ENCODE assay signal across 20 cellular contexts in genomic region chr15:93477721-93478120, GRCh38.
DNase-seq lines count a peak whose midpoint lies in the region; ATAC-seq, FAIRE-seq and TF ChIP-seq lines count a peak whose summit lies in the region.
"Had no signal": no experiment of that assay in that cellular context is flagged by ENCODE, and none has a peak within 500 bp of the region (broad histone marks: within the 10 kb centered on the region; RNA-seq: fewer than 3 reads in every experiment).

No MANE protein-coding gene starts in this region.

- 0 out of 2 replicates have a peak overlapping the region, but pooled peaks have one; percentile 55 for H2AK5ac ChIP-seq in H1 (ENCODE audit: low read depth, low read length)

- H3K36me3 ChIP-seq in HUES6 (ENCODE audit: control insufficient read depth, insufficient read depth, low read length) (no peaks in the 10 kb centered on the region), H1 (ENCODE audit: control insufficient read depth in 2 of 4, insufficient read depth in 4 of 4, low read length in 3 of 4) (no peaks in the 10 kb centered on the region), SJCRH30 (no peaks in the 10 kb centered on the region)
- H3K36me3 ChIP-seq: BLaER1 treated with 17β-estradiol and CSF1 and Interleukin-3, amounts not matched to agents 10 nM and 100 nM; SJSA1 had no signal

- H2BK120ac ChIP-seq in H1 (replicated peaks; ENCODE audit: low read depth, low read length) = peak overlapping the region; percentile 67

- TF ChIP-seq CTCF in H1 (IDR thresholded peaks at IDR 0.05; ENCODE audit: control extremely low read depth in 1 of 3, insufficient read depth in 1 of 3, low read depth in 1 of 3, low read length in 3 of 3) = peak in 1 of 3 experiments; percentile 9; a peak in 1 of 4 replicates

- H3K9me3 ChIP-seq in HUES6 (ENCODE audit: control insufficient read depth, insufficient read depth, low read depth, low read length) (peaks cover 6% of the 10 kb centered on the region; the same call in 1 of the 2 replicates), H1 (ENCODE audit: insufficient read depth in 2 of 2, low read depth in 1 of 2, low read length in 1 of 2) (peaks cover 0 to 6% of the 10 kb centered on the region in 2 experiments; a peak in 2 of 4 replicates), right cardiac atrium (ENCODE audit: control insufficient read depth, low read length) (no peaks in the 10 kb centered on the region), SJCRH30 (replicated peaks) (no peaks in the 10 kb centered on the region; the same call in 1 of the 2 replicates)
- H3K9me3 ChIP-seq: BLaER1 treated with 17β-estradiol and CSF1 and Interleukin-3, amounts not matched to agents 10 nM and 100 nM; SJSA1 had no signal

- peaks cover 5% of the 10 kb centered on the region; the same call in 1 of the 2 replicates for H3K27me3 ChIP-seq in HUES6 (ENCODE audit: control insufficient read depth, insufficient read depth, low read length)
- H3K27me3 ChIP-seq in H1 (replicated peaks in 1 of 4; ENCODE audit: control insufficient read depth in 3 of 4, extremely low read depth in 1 of 4, insufficient read depth in 3 of 4, low read length in 3 of 4) = no peaks in the 10 kb centered on the region; a peak in 1 of 7 replicates
- H3K27me3 ChIP-seq in right cardiac atrium (ENCODE audit: control insufficient read depth, insufficient read depth) = no peaks in the 10 kb centered on the region
- no peaks in the 10 kb centered on the region for H3K27me3 ChIP-seq in SJCRH30
- H3K27me3 ChIP-seq: BLaER1 treated with 17β-estradiol and CSF1 and Interleukin-3, amounts not matched to agents 10 nM and 100 nM; SJSA1 had no signal

- POLR2A ChIA-PET in H1 (lab: Charles Lee; ENCODE audit: partially characterized antibody) = interaction anchor here (0.6 to 1.3 kb wide), 5 partner anchors 12 to 866 kb away, joined by 3 to 5 read pairs (median 3); no protein-coding TSS in a partner anchor

- no peak overlapping the region for H4K8ac ChIP-seq in H1 (ENCODE audit: extremely low read depth, insufficient read depth, low read length)

- peaks cover 32% of the 10 kb centered on the region for H3K4me1 ChIP-seq in HUES6 (ENCODE audit: control insufficient read depth, insufficient read depth, low read length)
- peaks cover 3 to 18% (median 9%) of the 10 kb centered on the region in 4 experiments; a peak in 6 of 7 replicates for H3K4me1 ChIP-seq in H1 (replicated peaks in 1 of 4; ENCODE audit: control insufficient read depth in 3 of 4, insufficient read depth in 4 of 4, low read length in 3 of 4)
- no peaks in the 10 kb centered on the region for H3K4me1 ChIP-seq in right cardiac atrium (ENCODE audit: control insufficient read depth, insufficient read depth, low read length)
- peaks cover 13% of the 10 kb centered on the region for H3K4me1 ChIP-seq in SJCRH30
- H3K4me1 ChIP-seq: BLaER1 treated with 17β-estradiol and CSF1 and Interleukin-3, amounts not matched to agents 10 nM and 100 nM; SJSA1 had no signal

- CTCF ChIA-PET in H1 (lab: Charles Lee; ENCODE audit: partially characterized antibody) = interaction anchor here (0.7 kb wide), 1 partner anchor 95 kb away, joined by 3 read pairs; no protein-coding TSS in a partner anchor

- H2BK12ac ChIP-seq in H1 (ENCODE audit: low read depth, low read length) = 0 out of 2 replicates have a peak overlapping the region, but pooled peaks have one; percentile 98

- peak overlapping the region; percentile 73 for H2BK20ac ChIP-seq in H1 (ENCODE audit: low read length)

- H3K4me2 ChIP-seq in H1 (ENCODE audit: insufficient read depth in 1 of 2, low read depth in 2 of 2, low read length in 2 of 2) = peak overlapping the region; percentile 5 to 17; a peak in 3 of 4 replicates
- H3K4me2 ChIP-seq: BLaER1 treated with 17β-estradiol and CSF1 and Interleukin-3, amounts not matched to agents 10 nM and 100 nM had no signal

- no peaks in the 10 kb centered on the region for H3K23me2 ChIP-seq in H1 (ENCODE audit: low read depth, low read length)

- peak overlapping the region; percentile 21 for H4K91ac ChIP-seq in H1 (replicated peaks; ENCODE audit: insufficient read length, low read length)

- WGBS in H1 (ENCODE audit: extremely low coverage in 1 of 2, insufficient coverage in 1 of 2, insufficient read length in 1 of 2, insufficient replicate concordance in 2 of 2, low coverage in 1 of 2, low lambda C conversion rate in 2 of 2, missing lambda C conversion rate in 1 of 2), 2 experiments = 40% methylated on average over 4 of the region's 4 CpGs; no CpG with 5 or more reads in 1 of the 2 experiments
- WGBS in right cardiac atrium = 54% methylated on average over 4 of the region's 4 CpGs

- H3K4ac ChIP-seq in H1 (replicated peaks; ENCODE audit: insufficient read length, low read depth, low read length) = no peak overlapping the region

- DNase-seq in H1 (ENCODE audit: low read depth in 1 of 2, low spot score in 2 of 2) (peak in 1 of 2 experiments; percentile 52), right cardiac atrium (no peak), sciatic nerve (ENCODE audit: low spot score) (no peak), NCI-H2171 treated with DMSO at 0.1 percent for 48 hours (lab: John Stamatoyannopoulos, UW) (no peak), HuH-7.5 (ENCODE audit: low spot score) (no peak), SJCRH30 (no peak), DMS79 (lab: John Stamatoyannopoulos, UW) (no peak)
- DNase-seq: CD8-positive, alpha-beta T cell; HCEC 1CT; KG1; NCI-H1105 treated with DMSO at 0.1 percent for 48 hours; NCI-H1694 treated with DMSO at 0.1 percent for 48 hours; NCI-H510A treated with DMSO at 0.1 percent for 48 hours; PC-3; RPMI8226 had no signal

- H3K4me3 ChIP-seq in HUES6 (ENCODE audit: low read depth, low read length) (0 out of 2 replicates have a peak overlapping the region, but pooled peaks have one; percentile 3), H1 (ENCODE audit: extremely low read depth in 1 of 4, insufficient read depth in 2 of 4, low read depth in 3 of 4, low read length in 4 of 4) (0 out of 8 replicates have a peak overlapping the region, but pooled peaks of 1 of the 4 experiments have one; percentile 23), right cardiac atrium (ENCODE audit: low read length) (no peak overlapping the region), SJCRH30 (no peak overlapping the region)
- H3K4me3 ChIP-seq: BLaER1 treated with 17β-estradiol and CSF1 and Interleukin-3, amounts not matched to agents 10 nM and 100 nM; SJSA1 had no signal

- H2BK5ac ChIP-seq in H1 (ENCODE audit: low read depth, low read length) = peak overlapping the region; percentile 55; the same call in 1 of the 2 replicates

- intact Hi-C loops in right cardiac atrium (cut with DNase I) = no loop called here
- intact Hi-C loops in sciatic nerve (cut with DNase I) = no loop called here

- no peak overlapping the region for H2AFZ ChIP-seq in H1 (ENCODE audit: low read length)

- FAIRE-seq in H1 (lab: Jason Lieb, UNC) = no peak
- FAIRE-seq: D721Med, HepG2 had no signal

- H4K5ac ChIP-seq in H1 (ENCODE audit: insufficient read length, low read depth, low read length) = no peak overlapping the region

- TF ChIP-seq RAD21 in H1 (IDR thresholded peaks at IDR 0.05 in 1 of 2, conservative IDR thresholded peaks at IDR 0.05 in 1 of 2; ENCODE audit: low read depth in 2 of 2, low read length in 2 of 2) = peak; percentile 31 to 38; a peak in 3 of 4 replicates

- no peaks in the 10 kb centered on the region for H4K20me1 ChIP-seq in H1 (replicated peaks in 1 of 2; ENCODE audit: control insufficient read depth in 1 of 2, insufficient read depth in 2 of 2, low read length in 2 of 2)
- H4K20me1 ChIP-seq: BLaER1 treated with 17β-estradiol and CSF1 and Interleukin-3, amounts not matched to agents 10 nM and 100 nM had no signal

- H3K14ac ChIP-seq in H1 (ENCODE audit: insufficient read length) = no peak overlapping the region

- no peak overlapping the region for H2BK15ac ChIP-seq in H1 (ENCODE audit: low read length)

- TF ChIP-seq POLR2A in H1 (IDR thresholded peaks at IDR 0.05; ENCODE audit: control extremely low read depth in 1 of 2, low read depth in 2 of 2, low read length in 2 of 2) = no peak

- TF ChIP-seq EP300 in H1 (IDR thresholded peaks at IDR 0.05; ENCODE audit: borderline replicate concordance in 1 of 2, low read depth in 2 of 2, low read length in 2 of 2) = no peak

- H3K27ac ChIP-seq in HUES6 (ENCODE audit: low read depth, low read length) (peak overlapping the region; percentile 64; the same call in 1 of the 2 replicates), H1 (ENCODE audit: low read depth, low read length) (no peak overlapping the region), right cardiac atrium (ENCODE audit: low read length) (no peak overlapping the region), SJCRH30 (no peak overlapping the region)
- H3K27ac ChIP-seq: BLaER1 treated with 17β-estradiol and CSF1 and Interleukin-3, amounts not matched to agents 10 nM and 100 nM; SJSA1 had no signal

- H3K79me2 ChIP-seq in H1 (ENCODE audit: control insufficient read depth in 1 of 2, insufficient read depth in 2 of 2, low read length in 2 of 2) = no peaks in the 10 kb centered on the region

- no peak overlapping the region for H3K23ac ChIP-seq in H1 (ENCODE audit: insufficient read length)

- peak overlapping the region; percentile 52; the same call in 1 of the 2 replicates for H3K18ac ChIP-seq in H1 (ENCODE audit: extremely low read depth, low read length)

- no peak overlapping the region for H3K56ac ChIP-seq in H1 (replicated peaks; ENCODE audit: insufficient read length, low read depth, low read length)

- ATAC-seq in right cardiac atrium (peak; percentile 48 to 81), sciatic nerve (peak; percentile 29)
- ATAC-seq: CD8-positive, alpha-beta T cell; HepG2; PC-3 had no signal

- H3K79me1 ChIP-seq in H1 (ENCODE audit: low read depth, low read length) = no peaks in the 10 kb centered on the region

- H3K9ac ChIP-seq in HUES6 (ENCODE audit: low read length) (peak overlapping the region; percentile 10), H1 (replicated peaks in 1 of 4; ENCODE audit: extremely low read depth in 1 of 4, low read depth in 3 of 4, low read length in 3 of 4) (no peak overlapping the region)
- H3K9ac ChIP-seq: BLaER1 treated with 17β-estradiol and CSF1 and Interleukin-3, amounts not matched to agents 10 nM and 100 nM had no signal

TF ChIP-seq in H1, 55 proteins besides CTCF, POLR2A, EP300 and RAD21 (continues in another document):
- TF ChIP-seq CREB1 (IDR thresholded peaks at IDR 0.05) = no peak
- TF ChIP-seq EZH2 (IDR thresholded peaks at IDR 0.05; ENCODE audit: low read depth, low read length, severe bottlenecking) = peak; percentile 11
- TF ChIP-seq NANOG (IDR thresholded peaks at IDR 0.05; ENCODE audit: insufficient read depth, low read depth, low read length, poor library complexity, severe bottlenecking) = no peak
- no peak for TF ChIP-seq RNF2 (IDR thresholded peaks at IDR 0.05; ENCODE audit: borderline replicate concordance, low read depth, low read length, missing control alignments, poor library complexity, severe bottlenecking)
- no peak for TF ChIP-seq BRCA1 (IDR thresholded peaks at IDR 0.05; ENCODE audit: low read depth, low read length)
- TF ChIP-seq MAX (IDR thresholded peaks at IDR 0.05) = no peak
- TF ChIP-seq TEAD4 (IDR thresholded peaks at IDR 0.05; ENCODE audit: low read depth, low read length) = no peak
- TF ChIP-seq SP1 (IDR thresholded peaks at IDR 0.05; ENCODE audit: low read depth, low read length) = no peak
